ENCODE assay signal across 20 cellular contexts in the genomic region with DNA sequence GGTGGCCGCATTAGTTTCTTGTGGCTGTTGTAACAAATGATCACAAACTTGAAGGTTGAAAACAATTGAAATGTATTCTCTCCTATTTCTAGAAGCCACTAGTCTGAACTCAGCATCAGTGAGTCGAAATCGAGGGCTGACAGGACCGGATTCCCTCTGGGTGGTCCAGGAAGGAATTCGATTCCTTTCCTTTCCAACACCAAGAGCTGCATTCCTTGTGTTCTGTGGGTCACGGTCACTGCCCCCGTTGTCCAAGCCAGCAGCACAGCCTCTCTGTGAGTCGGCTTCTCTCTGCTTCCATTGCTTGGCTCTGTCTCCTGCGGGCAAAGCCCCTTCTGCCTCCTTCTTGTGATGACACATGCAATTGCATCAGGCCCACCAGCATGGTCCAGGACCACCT.
DNase-seq lines count a peak whose midpoint lies in the region; ATAC-seq and TF ChIP-seq lines count a peak whose summit lies in the region.
"Had no signal": no experiment of that assay in that cellular context is flagged by ENCODE, and none has a peak within 500 bp of the region (broad histone marks: within the 10 kb centered on the region; RNA-seq: fewer than 3 reads in every experiment).

No MANE protein-coding gene starts in this region.

- no peak overlapping the region for H3K27ac ChIP-seq in SJCRH30
- peak overlapping the region; percentile 32 to 62 for H3K27ac ChIP-seq in testis
- H3K27ac ChIP-seq: BLaER1 had no signal

- no peak overlapping the region for H3K4me3 ChIP-seq in SJCRH30
- no peak overlapping the region for H3K4me3 ChIP-seq in testis
- H3K4me3 ChIP-seq: BLaER1, GM12878 had no signal

- intact Hi-C loops in testis (cut with DNase I; ENCODE audit: low total_unique reads): no loop called here

- 34 to 40% methylated on average over 9 of the region's 9 CpGs for WGBS in testis, 2 donors

- H3K27me3 ChIP-seq in SJCRH30 (no peaks in the 10 kb centered on the region), testis (no peaks in the 10 kb centered on the region)
- H3K27me3 ChIP-seq: BLaER1 had no signal

- ATAC-seq in HG02938 (IDR thresholded peaks at IDR 0.05; ENCODE audit: unreplicated experiment): no peak
- no peak for ATAC-seq in HG02885 (IDR thresholded peaks at IDR 0.05; ENCODE audit: poor library complexity, unreplicated experiment)
- ATAC-seq: GM12878 had no signal

- H3K36me3 ChIP-seq in SJCRH30: no peaks in the 10 kb centered on the region
- H3K36me3 ChIP-seq in testis (ENCODE audit: low read depth, missing control alignments): no peaks in the 10 kb centered on the region
- H3K36me3 ChIP-seq: BLaER1 had no signal

- TF ChIP-seq POLR2A in testis (IDR thresholded peaks at IDR 0.05): no peak

- H3K4me1 ChIP-seq in SJCRH30: no peaks in the 10 kb centered on the region; the same call in 1 of the 2 replicates
- H3K4me1 ChIP-seq in testis: peaks cover 7% of the 10 kb centered on the region

- H3K9me3 ChIP-seq in SJCRH30 (replicated peaks) (no peaks in the 10 kb centered on the region), testis (no peaks in the 10 kb centered on the region)

- DNase-seq in SJCRH30: peak; percentile 23
- DNase-seq in astrocyte of the hippocampus (ENCODE audit: low read depth, low spot score): peak; percentile 39
- peak; percentile 86 for DNase-seq in left kidney (ENCODE audit: low read depth, low spot score)
- DNase-seq in testis: peak; percentile 84
- no peak for DNase-seq in COLO668 (lab: John Stamatoyannopoulos, UW; ENCODE audit: unreplicated experiment)
- DNase-seq: Calu3; CD4-positive, alpha-beta memory T cell; EL; HFFc6; KG1; NCI-H1417; NCI-H187; NCI-H345; NCI-H524 treated with DMSO at 0.1 percent for 48 hours; RPMI8226; SHP77 treated with DMSO at 0.1 percent for 48 hours had no signal

- TF ChIP-seq CTCF in testis (IDR thresholded peaks at IDR 0.05): no peak
